In genomic region chr19:664913-665443, GRCh38 we compare ENCODE assay signal across 8 cellular contexts. TPM values are rescaled to one million over a fixed set of nuclear protein-coding genes. Genes with fewer than 3 reads are reported as not detected.
A peak's percentile ranks its signal among the peaks of the same experiment; 100 is the strongest.
DNase-seq lines count a peak whose midpoint lies in the region; ATAC-seq and TF ChIP-seq lines count a peak whose summit lies in the region.

No MANE protein-coding gene starts in this region.

- H3K4me3 ChIP-seq in Caco-2 (ENCODE audit: low read depth, low read length) (no peak overlapping the region), Peyer's patch (peak overlapping the region in 2 of 4 donors; percentile 21 to 29), fibroblast of the aortic adventitia (ENCODE audit: low read depth, low read length) (peak overlapping the region; percentile 40)

- H3K27ac Mint-ChIP-seq in Caco-2 (ENCODE audit: unreplicated experiment) = peak overlapping the region; percentile 48
- H3K27ac Mint-ChIP-seq in activated T-helper 17 cell treated with anti-CD3 and anti-CD28 coated beads, Interleukin-2, amount 50 U/mL, for 72 hours = peak overlapping the region; percentile 71
- H3K27ac Mint-ChIP-seq in neural crest cell (ENCODE audit: unreplicated experiment) = no peak overlapping the region
- H3K27ac Mint-ChIP-seq in stimulated activated naive CD8-positive, alpha-beta T cell treated with anti-CD3 and anti-CD28 coated beads, Interleukin-15, amount 100 ng/mL, for 72 hours = no peak overlapping the region

- no peak for ATAC-seq in activated T-helper 17 cell treated with anti-CD3 and anti-CD28 coated beads, Interleukin-2, amount 50 U/mL, for 72 hours (replicated peaks)
- no peak for ATAC-seq in stimulated activated naive CD8-positive, alpha-beta T cell treated with anti-CD3 and anti-CD28 coated beads, Interleukin-15, amount 100 ng/mL, for 72 hours
- no peak for ATAC-seq in GM21723 (IDR thresholded peaks at IDR 0.05; ENCODE audit: unreplicated experiment)

- no peaks in the 10 kb centered on the region for H3K36me3 ChIP-seq in Caco-2 (ENCODE audit: control insufficient read depth, insufficient read depth, low read length)
- no peaks in the 10 kb centered on the region for H3K36me3 ChIP-seq in Peyer's patch

- CTCF ChIA-PET in Caco-2 (lab: Charles Lee) = no interaction called here

- H3K4me3 Mint-ChIP-seq in Caco-2 (ENCODE audit: unreplicated experiment) (peak overlapping the region; percentile 80), neural crest cell (peak overlapping the region; percentile 90)
- H3K4me3 Mint-ChIP-seq in activated T-helper 17 cell treated with anti-CD3 and anti-CD28 coated beads, Interleukin-2, amount 50 U/mL, for 72 hours = peak overlapping the region; percentile 79
- peak overlapping the region; percentile 63 to 91 for H3K4me3 Mint-ChIP-seq in stimulated activated naive CD8-positive, alpha-beta T cell treated with anti-CD3 and anti-CD28 coated beads, Interleukin-15, amount 100 ng/mL, for 72 hours

- intact Hi-C loops in Caco-2 (cut with micrococcal nuclease; ENCODE audit: unreplicated experiment) = loop anchor here (1.0 to 5.0 kb wide), 2 partner anchors 69 to 87 kb away; partner anchors contain the start of gene MISP

- H3K4me1 Mint-ChIP-seq in Caco-2 (ENCODE audit: low read depth, unreplicated experiment) = no peaks in the 10 kb centered on the region
- H3K4me1 Mint-ChIP-seq in activated T-helper 17 cell treated with anti-CD3 and anti-CD28 coated beads, Interleukin-2, amount 50 U/mL, for 72 hours = peaks cover 6% of the 10 kb centered on the region
- peaks cover 23% of the 10 kb centered on the region for H3K4me1 Mint-ChIP-seq in neural crest cell
- peaks cover 33% of the 10 kb centered on the region for H3K4me1 Mint-ChIP-seq in stimulated activated naive CD8-positive, alpha-beta T cell treated with anti-CD3 and anti-CD28 coated beads, Interleukin-15, amount 100 ng/mL, for 72 hours

- POLR2A ChIA-PET in Caco-2 (lab: Charles Lee) = interaction anchor here (0.6 kb wide), 1 partner anchor 67 kb away, joined by 3 read pairs; no protein-coding TSS in a partner anchor

- TF ChIP-seq CTCF in Caco-2 (IDR thresholded peaks at IDR 0.05; ENCODE audit: insufficient read depth in 1 of 2, low read depth in 1 of 2, low read length in 1 of 2, severe bottlenecking in 1 of 2, unreplicated experiment in 1 of 2) = peak; percentile 90 to 95
- peak; percentile 87 to 96 (median 92) for TF ChIP-seq CTCF in Peyer's patch (IDR thresholded peaks at IDR 0.05)
- peak; percentile 94 for TF ChIP-seq CTCF in fibroblast of the aortic adventitia (IDR thresholded peaks at IDR 0.05; ENCODE audit: insufficient read depth, low read length)
- peak; percentile 93 for TF ChIP-seq CTCF in neural crest cell (conservative IDR thresholded peaks at IDR 0.05)

- no peak for TF ChIP-seq POLR2A in Peyer's patch (IDR thresholded peaks at IDR 0.05)

- H3K27me3 Mint-ChIP-seq in Caco-2 (ENCODE audit: insufficient read depth, unreplicated experiment) (no peaks in the 10 kb centered on the region), neural crest cell (ENCODE audit: low read depth) (peaks cover 5% of the 10 kb centered on the region)
- no peaks in the 10 kb centered on the region for H3K27me3 Mint-ChIP-seq in activated T-helper 17 cell treated with anti-CD3 and anti-CD28 coated beads, Interleukin-2, amount 50 U/mL, for 72 hours
- H3K27me3 Mint-ChIP-seq in stimulated activated naive CD8-positive, alpha-beta T cell treated with anti-CD3 and anti-CD28 coated beads, Interleukin-15, amount 100 ng/mL, for 72 hours = peaks cover 8% of the 10 kb centered on the region

- H3K4me1 ChIP-seq in Caco-2 (peaks cover 38% of the 10 kb centered on the region), Peyer's patch (peaks cover 4 to 38% (median 20%) of the 10 kb centered on the region in 4 donors)

- DNase-seq in Caco-2 (peak; percentile 90 to 92), LHCN-M2 (ENCODE audit: low read depth) (peak; percentile 57), Peyer's patch (peak; percentile 67 to 89 (median 86)), fibroblast of the aortic adventitia (ENCODE audit: low read depth) (peak; percentile 75), neural crest cell (ENCODE audit: low read depth, low spot score) (peak; percentile 98)
- peak; percentile 78 to 81 for DNase-seq in stimulated activated naive CD8-positive, alpha-beta T cell treated with anti-CD3 and anti-CD28 coated beads, Interleukin-15, amount 100 ng/mL, for 72 hours

- H3K9me3 Mint-ChIP-seq in Caco-2 (ENCODE audit: unreplicated experiment) = no peaks in the 10 kb centered on the region
- no peaks in the 10 kb centered on the region for H3K9me3 Mint-ChIP-seq in activated T-helper 17 cell treated with anti-CD3 and anti-CD28 coated beads, Interleukin-2, amount 50 U/mL, for 72 hours
- no peaks in the 10 kb centered on the region for H3K9me3 Mint-ChIP-seq in neural crest cell
- H3K9me3 Mint-ChIP-seq in stimulated activated naive CD8-positive, alpha-beta T cell treated with anti-CD3 and anti-CD28 coated beads, Interleukin-15, amount 100 ng/mL, for 72 hours = no peaks in the 10 kb centered on the region

- H3K9me3 ChIP-seq in Caco-2 (peaks cover 6% of the 10 kb centered on the region; the same call in 1 of the 2 replicates), Peyer's patch (peaks cover 0 to 3% (median 0%) of the 10 kb centered on the region in 4 donors)

- peak overlapping the region in 1 of 4 donors; percentile 38 for H3K27ac ChIP-seq in Peyer's patch

- H3K27me3 ChIP-seq in Caco-2 (replicated peaks; ENCODE audit: control insufficient read depth, insufficient read depth, low read length) (no peaks in the 10 kb centered on the region), Peyer's patch (no peaks in the 10 kb centered on the region)

- BruUV-seq in Caco-2 (replicated peaks; lab: Mats Ljungman, UMichigan) = no TSS peak

- H3K36me3 Mint-ChIP-seq in Caco-2 (ENCODE audit: insufficient read depth, unreplicated experiment) (peaks cover 44% of the 10 kb centered on the region), neural crest cell (ENCODE audit: low read depth) (peaks cover 2% of the 10 kb centered on the region)
- peaks cover 22% of the 10 kb centered on the region for H3K36me3 Mint-ChIP-seq in activated T-helper 17 cell treated with anti-CD3 and anti-CD28 coated beads, Interleukin-2, amount 50 U/mL, for 72 hours (ENCODE audit: low read depth)

RNA-seq across cellular contexts. Expression of gene RNF126, which starts 2.0 kb away (rescaled TPM):
- total RNA-seq in Caco-2 (2022) (74.6 and 77.9 TPM in 2 replicates), LHCN-M2 (2014; rRNA removed) (73.6 and 88.4 TPM in 2 replicates), Peyer's patch (100 to 1,000 TPM in 3 of 4 donors, 10 to 100 TPM in 1; 83.3 to 119 (median 115) TPM), fibroblast of the aortic adventitia (ENCODE audit: low replicate concordance) (24.5 and 28.9 TPM in 2 replicates), neural crest cell (50.6 and 55.9 TPM in 2 replicates)
- polyA plus RNA-seq in LHCN-M2 (2012) = 50.6 TPM
- total RNA-seq in activated T-helper 17 cell treated with anti-CD3 and anti-CD28 coated beads, Interleukin-2, amount 50 U/mL, for 72 hours = 100 to 1,000 TPM in 1 of 2 donors, 10 to 100 TPM in 1; 74.0 to 103 TPM

RNA-seq across cellular contexts. Expression of gene FSTL3, which starts 11.2 kb away (rescaled TPM):
- 26.3 and 31.2 TPM in 2 replicates for total RNA-seq in Caco-2 (2022)
- total RNA-seq in LHCN-M2 (2014; rRNA removed) = 125 and 217 TPM in 2 replicates
- 206 TPM for polyA plus RNA-seq in LHCN-M2 (2012)
- total RNA-seq in Peyer's patch = 10 to 100 TPM; 13.8 to 94.9 (median 34.9) TPM
- total RNA-seq in activated T-helper 17 cell treated with anti-CD3 and anti-CD28 coated beads, Interleukin-2, amount 50 U/mL, for 72 hours = 1 to 10 TPM; 7.0 to 9.1 TPM
- 14.8 and 148 TPM in 2 replicates for total RNA-seq in fibroblast of the aortic adventitia (ENCODE audit: low replicate concordance)
- total RNA-seq in neural crest cell = 7.7 and 8.9 TPM in 2 replicates

RNA-seq across cellular contexts. Expression of gene FGF22, which starts 25.3 kb away (rescaled TPM):
- total RNA-seq in Caco-2 (2022) (0.68 TPM in 1 of 2 replicates, not detected in the other), LHCN-M2 (2014; rRNA removed) (not detected in 2 replicates), Peyer's patch (not detected), fibroblast of the aortic adventitia (ENCODE audit: low replicate concordance) (0.27 TPM in 1 of 2 replicates, not detected in the other), neural crest cell (0.51 and 0.84 TPM in 2 replicates)
- polyA plus RNA-seq in LHCN-M2 (2012) = 0.16 TPM
- 1 to 10 TPM in 1 of 2 donors, not detected in 1; 1.7 TPM for total RNA-seq in activated T-helper 17 cell treated with anti-CD3 and anti-CD28 coated beads, Interleukin-2, amount 50 U/mL, for 72 hours

RNA-seq across cellular contexts. Expression of gene PRSS57, which starts 30.3 kb away (rescaled TPM):
- not detected in 2 replicates for total RNA-seq in Caco-2 (2022)
- total RNA-seq in LHCN-M2 (2014; rRNA removed) = not detected in 2 replicates
- polyA plus RNA-seq in LHCN-M2 (2012) = not detected
- not detected for total RNA-seq in Peyer's patch
- total RNA-seq in activated T-helper 17 cell treated with anti-CD3 and anti-CD28 coated beads, Interleukin-2, amount 50 U/mL, for 72 hours = not detected
- total RNA-seq in fibroblast of the aortic adventitia (ENCODE audit: low replicate concordance) = not detected in 2 replicates
- not detected in 2 replicates for total RNA-seq in neural crest cell

RNA-seq across cellular contexts. Expression of gene POLRMT, which starts 31.6 kb away (rescaled TPM):
- total RNA-seq in Caco-2 (2022) (93.3 and 95.8 TPM in 2 replicates), LHCN-M2 (2014; rRNA removed) (42.4 and 44.4 TPM in 2 replicates), Peyer's patch (100 to 1,000 TPM in 1 of 4 donors, 10 to 100 TPM in 3; 33.8 to 119 (median 70.5) TPM), fibroblast of the aortic adventitia (ENCODE audit: low replicate concordance) (13.5 and 22.0 TPM in 2 replicates), neural crest cell (69.7 and 71.1 TPM in 2 replicates)
- polyA plus RNA-seq in LHCN-M2 (2012) = 43.3 TPM
- 10 to 100 TPM; 46.1 to 59.8 TPM for total RNA-seq in activated T-helper 17 cell treated with anti-CD3 and anti-CD28 coated beads, Interleukin-2, amount 50 U/mL, for 72 hours

Comparison
In these comparisons a context has a peak if more than half of its experiments do, and no peak if none do; other contexts are left out.
1. H3K27ac Mint-ChIP-seq: peak in Caco-2 (single experiment) and activated T-helper 17 cell treated with anti-CD3 and anti-CD28 coated beads, Interleukin-2, amount 50 U/mL, for 72 hours (single experiment); none in neural crest cell (single experiment) and stimulated activated naive CD8-positive, alpha-beta T cell treated with anti-CD3 and anti-CD28 coated beads, Interleukin-15, amount 100 ng/mL, for 72 hours (0 of 2).
2. Peak in every context shown above with its lines, with median percentiles within 50 percentile points of each other: DNase-seq, H3K4me3 Mint-ChIP-seq and CTCF ChIP-seq.